In genomic region chr1:35901235-35901634, GRCh38 we compare ENCODE assay signal across 22 cellular contexts. TPM values are rescaled to one million over a fixed set of nuclear protein-coding genes. Genes with fewer than 3 reads are reported as not detected.
A peak's percentile ranks its signal among the peaks of the same experiment; 100 is the strongest.
DNase-seq lines count a peak whose midpoint lies in the region; ATAC-seq, FAIRE-seq and TF ChIP-seq lines count a peak whose summit lies in the region.
"Had no signal": no experiment of that assay in that cellular context is flagged by ENCODE, and none has a peak within 500 bp of the region (broad histone marks: within the 10 kb centered on the region; RNA-seq: fewer than 3 reads in every experiment).

No MANE protein-coding gene starts in this region.

- no peak for ATAC-seq in WTC11
- ATAC-seq in left lobe of liver: no peak
- no peak for ATAC-seq in stimulated activated memory B cell treated with anti-CD40 and anti-IgM and Interleukin-4, amounts not matched to agents 10 μg/mL and 1 μg/mL and 100 μg/mL, for 72 hours

- H3K27ac ChIP-seq in prostate gland (peak overlapping the region in 1 of 2 donors; percentile 58), kidney (ENCODE audit: low read depth in 2 of 2, low read length in 2 of 2) (no peak overlapping the region)
- H3K27ac ChIP-seq: BLaER1 had no signal

- H3K4me1 ChIP-seq in prostate gland (replicated peaks) (no peaks in the 10 kb centered on the region), kidney (ENCODE audit: control insufficient read depth in 1 of 2, insufficient read depth in 1 of 2, low read depth in 1 of 2, low read length in 2 of 2) (no peaks in the 10 kb centered on the region)
- H3K4me1 ChIP-seq: BE2C, BLaER1 had no signal

- no peaks in the 10 kb centered on the region; the same call in 1 of the 2 replicates for H3K9me3 Mint-ChIP-seq in WTC11
- H3K9me3 Mint-ChIP-seq in activated naive CD8-positive, alpha-beta T cell treated with anti-CD3 and anti-CD28 coated beads for 36 hours: no peaks in the 10 kb centered on the region
- H3K9me3 Mint-ChIP-seq in stimulated activated memory B cell treated with anti-CD40 and anti-IgM and Interleukin-4, amounts not matched to agents 10 μg/mL and 1 μg/mL and 100 μg/mL, for 72 hours: no peaks in the 10 kb centered on the region
- H3K9me3 Mint-ChIP-seq: CD4-positive, alpha-beta memory T cell; CD4-positive, CD25-positive, alpha-beta regulatory T cell; CD8-positive, alpha-beta memory T cell had no signal

- no peaks in the 10 kb centered on the region for H3K27me3 ChIP-seq in prostate gland (replicated peaks; ENCODE audit: insufficient read depth)
- H3K27me3 ChIP-seq: BE2C, BLaER1 had no signal

- intact Hi-C loops in prostate gland (cut with DNase I): no loop called here
- intact Hi-C loops in kidney (cut with DNase I): no loop called here

- TF ChIP-seq POLR2A in prostate gland (IDR thresholded peaks at IDR 0.05): no peak

- 0 out of 2 replicates have a peak overlapping the region, but pooled peaks have one; percentile 38 for H3K27ac Mint-ChIP-seq in WTC11
- H3K27ac Mint-ChIP-seq in activated naive CD8-positive, alpha-beta T cell treated with anti-CD3 and anti-CD28 coated beads for 36 hours: no peak overlapping the region
- no peak overlapping the region for H3K27ac Mint-ChIP-seq in stimulated activated memory B cell treated with anti-CD40 and anti-IgM and Interleukin-4, amounts not matched to agents 10 μg/mL and 1 μg/mL and 100 μg/mL, for 72 hours
- H3K27ac Mint-ChIP-seq: CD4-positive, alpha-beta memory T cell had no signal

- no peaks in the 10 kb centered on the region for H3K36me3 ChIP-seq in prostate gland
- H3K36me3 ChIP-seq in kidney (ENCODE audit: control insufficient read depth in 1 of 2, insufficient read depth in 2 of 2, low read length in 2 of 2): peaks cover 13% of the 10 kb centered on the region in 2 donors
- H3K36me3 ChIP-seq: BE2C had no signal

- WGBS in prostate gland: 74% methylated on average over 9 of the region's 9 CpGs

- H3K36me3 Mint-ChIP-seq in WTC11: peaks cover 82% of the 10 kb centered on the region
- peaks cover 13% of the 10 kb centered on the region for H3K36me3 Mint-ChIP-seq in activated naive CD8-positive, alpha-beta T cell treated with anti-CD3 and anti-CD28 coated beads for 36 hours
- H3K36me3 Mint-ChIP-seq in stimulated activated memory B cell treated with anti-CD40 and anti-IgM and Interleukin-4, amounts not matched to agents 10 μg/mL and 1 μg/mL and 100 μg/mL, for 72 hours: peaks cover 50% of the 10 kb centered on the region

- TF ChIP-seq CTCF in WTC11 (IDR thresholded peaks at IDR 0.05) (no peak), prostate gland (IDR thresholded peaks at IDR 0.05) (no peak), kidney (IDR thresholded peaks at IDR 0.05; ENCODE audit: borderline replicate concordance, extremely low read depth, insufficient read depth) (no peak)

- POLR2A ChIA-PET in WTC11 (lab: Charles Lee): no interaction called here

- DNase-seq in WTC11 (ENCODE audit: low spot score): no peak
- DNase-seq in left lobe of liver (ENCODE audit: low spot score): peak; percentile 19
- peak; percentile 65 for DNase-seq in prostate gland (ENCODE audit: low spot score)
- DNase-seq in activated naive CD8-positive, alpha-beta T cell treated with anti-CD3 and anti-CD28 coated beads for 36 hours: no peak
- no peak for DNase-seq in kidney
- DNase-seq: 8988T; ACHN; BE2C; C1 segment of cervical spinal cord; CD4-positive, alpha-beta memory T cell; CD4-positive, CD25-positive, alpha-beta regulatory T cell; CD8-positive, alpha-beta memory T cell; COR-L47; DMS79 treated with DMSO at 0.1 percent for 48 hours; GF-D8 had no signal

- H3K4me1 Mint-ChIP-seq in WTC11: no peaks in the 10 kb centered on the region
- no peaks in the 10 kb centered on the region for H3K4me1 Mint-ChIP-seq in activated naive CD8-positive, alpha-beta T cell treated with anti-CD3 and anti-CD28 coated beads for 36 hours
- H3K4me1 Mint-ChIP-seq in stimulated activated memory B cell treated with anti-CD40 and anti-IgM and Interleukin-4, amounts not matched to agents 10 μg/mL and 1 μg/mL and 100 μg/mL, for 72 hours: no peaks in the 10 kb centered on the region
- H3K4me1 Mint-ChIP-seq: CD4-positive, CD25-positive, alpha-beta regulatory T cell; CD8-positive, alpha-beta memory T cell had no signal

- H3K9ac ChIP-seq in kidney (ENCODE audit: low read length in 2 of 2): no peak overlapping the region
- H3K9ac ChIP-seq: BLaER1 had no signal

- H3K9me3 ChIP-seq in prostate gland: no peaks in the 10 kb centered on the region
- H3K9me3 ChIP-seq in kidney (ENCODE audit: control insufficient read depth in 1 of 2, low read length in 2 of 2): no peaks in the 10 kb centered on the region
- H3K9me3 ChIP-seq: BE2C, BLaER1 had no signal

- no peaks in the 10 kb centered on the region for H3K27me3 Mint-ChIP-seq in WTC11 (ENCODE audit: low read depth)
- no peaks in the 10 kb centered on the region for H3K27me3 Mint-ChIP-seq in activated naive CD8-positive, alpha-beta T cell treated with anti-CD3 and anti-CD28 coated beads for 36 hours
- no peaks in the 10 kb centered on the region for H3K27me3 Mint-ChIP-seq in stimulated activated memory B cell treated with anti-CD40 and anti-IgM and Interleukin-4, amounts not matched to agents 10 μg/mL and 1 μg/mL and 100 μg/mL, for 72 hours
- H3K27me3 Mint-ChIP-seq: CD4-positive, alpha-beta memory T cell; CD4-positive, CD25-positive, alpha-beta regulatory T cell had no signal

- no peak overlapping the region for H3K4me3 ChIP-seq in prostate gland
- H3K4me3 ChIP-seq in kidney (ENCODE audit: low read length in 2 of 2): no peak overlapping the region
- H3K4me3 ChIP-seq: BLaER1 had no signal

- no peak for FAIRE-seq in kidney (lab: Jason Lieb, UNC)
- FAIRE-seq: A204.1, G401.6, GM12891, GM19239 had no signal

- CTCF ChIA-PET in WTC11 (lab: Charles Lee): no interaction called here

- no peak overlapping the region for H3K4me3 Mint-ChIP-seq in WTC11
- no peak overlapping the region for H3K4me3 Mint-ChIP-seq in activated naive CD8-positive, alpha-beta T cell treated with anti-CD3 and anti-CD28 coated beads for 36 hours
- H3K4me3 Mint-ChIP-seq in stimulated activated memory B cell treated with anti-CD40 and anti-IgM and Interleukin-4, amounts not matched to agents 10 μg/mL and 1 μg/mL and 100 μg/mL, for 72 hours: no peak overlapping the region
- H3K4me3 Mint-ChIP-seq: CD14-positive monocyte; CD4-positive, alpha-beta memory T cell; CD8-positive, alpha-beta memory T cell had no signal

TF ChIP-seq in WTC11, 78 proteins besides CTCF, POLR2A, EP300 and RAD21 (continues in another document):
- TF ChIP-seq JAZF1 (CRISPR knock-in tag; IDR thresholded peaks at IDR 0.05) (no peak), ELF4 (CRISPR knock-in tag; IDR thresholded peaks at IDR 0.05; ENCODE audit: low read depth) (no peak), NFE2L1 (CRISPR knock-in tag; IDR thresholded peaks at IDR 0.05) (no peak), IRF1 (CRISPR knock-in tag; IDR thresholded peaks at IDR 0.05) (no peak), HMGA2 (CRISPR knock-in tag; IDR thresholded peaks at IDR 0.05) (no peak), TEAD4 (CRISPR knock-in tag; IDR thresholded peaks at IDR 0.05) (no peak), STAT6 (CRISPR knock-in tag; conservative IDR thresholded peaks at IDR 0.05; ENCODE audit: low read depth) (no peak)

RNA-seq across cellular contexts. Expression of gene AGO1, which starts 18.2 kb away (rescaled TPM):
- 77.8 to 81.8 TPM (median 80.6 TPM) in 3 replicates for total RNA-seq in WTC11 (2021)
- 10.7 TPM for total RNA-seq in left lobe of liver
- total RNA-seq in prostate gland: 10 to 100 TPM; 31.8 to 52.0 TPM
- total RNA-seq in activated naive CD8-positive, alpha-beta T cell treated with anti-CD3 and anti-CD28 coated beads for 36 hours: 10 to 100 TPM; 40.4 to 40.8 TPM
- total RNA-seq in kidney: 21.4 TPM
- polyA plus RNA-seq in kidney (ENCODE audit: insufficient read depth, low read depth, low replicate concordance): 3.3 TPM

RNA-seq across cellular contexts. Expression of gene AGO3, which starts 29.7 kb away (rescaled TPM):
- total RNA-seq in WTC11 (2021): 26.8 to 30.7 TPM (median 27.0 TPM) in 3 replicates
- total RNA-seq in left lobe of liver: 17.3 TPM
- 10 to 100 TPM; 19.4 to 32.7 TPM for total RNA-seq in prostate gland
- 10 to 100 TPM; 24.5 to 26.0 TPM for total RNA-seq in activated naive CD8-positive, alpha-beta T cell treated with anti-CD3 and anti-CD28 coated beads for 36 hours
- 28.2 TPM for total RNA-seq in kidney
- 2.8 TPM for polyA plus RNA-seq in kidney (ENCODE audit: insufficient read depth, low read depth, low replicate concordance)

Comparison
In these comparisons a context has a peak if more than half of its experiments do, and no peak if none do; other contexts are left out.
1. DNase-seq: peak in left lobe of liver (single experiment) and prostate gland (single experiment); none in WTC11 (single experiment), activated naive CD8-positive, alpha-beta T cell treated with anti-CD3 and anti-CD28 coated beads for 36 hours (single experiment) and kidney (single experiment).